27 cellular contexts compared by ENCODE assay signal in the genomic region with DNA sequence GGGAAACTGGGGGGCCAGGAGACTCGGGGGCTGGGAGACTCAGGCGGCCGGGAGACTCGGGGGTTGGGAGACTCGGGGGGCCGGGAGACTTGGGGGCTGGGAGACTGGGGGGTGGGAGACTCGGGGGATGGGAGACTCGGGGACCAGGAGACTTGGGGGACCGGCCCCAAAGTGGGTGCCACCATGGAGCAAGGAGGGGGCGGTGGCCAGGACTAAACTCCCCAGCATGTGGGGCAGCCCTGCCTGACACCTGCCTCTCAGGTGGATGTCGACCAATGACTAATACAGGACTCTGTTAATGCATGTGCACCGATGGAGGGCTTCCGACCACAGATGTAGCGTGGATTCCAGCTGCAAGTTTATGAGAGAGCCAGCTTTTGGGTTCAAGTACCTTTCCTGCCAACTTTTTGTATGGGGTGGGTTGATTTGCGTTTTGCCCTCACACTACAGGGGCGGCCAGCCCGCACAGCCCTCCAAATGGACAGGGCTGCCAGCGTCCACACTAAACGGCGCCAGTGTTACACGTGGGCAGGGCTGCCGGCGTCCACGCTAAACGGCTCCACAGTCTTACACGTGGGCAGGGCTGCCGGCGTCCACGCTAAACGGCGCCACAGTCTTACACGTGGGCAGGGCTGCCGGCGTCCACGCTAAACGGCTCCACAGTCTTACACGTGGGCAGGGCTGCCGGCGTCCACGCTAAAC.
DNase-seq lines count a peak whose midpoint lies in the region; ATAC-seq and TF ChIP-seq lines count a peak whose summit lies in the region.
"Had no signal": no experiment of that assay in that cellular context is flagged by ENCODE, and none has a peak within 500 bp of the region (broad histone marks: within the 10 kb centered on the region; RNA-seq: fewer than 3 reads in every experiment).

No MANE protein-coding gene starts in this region.

- H3K79me1 ChIP-seq in mesenchymal stem cell (replicated peaks; ENCODE audit: low read length, poor library complexity, severe bottlenecking): peaks cover 3% of the 10 kb centered on the region

- peak overlapping the region; percentile 32 for H4K8ac ChIP-seq in mesenchymal stem cell (ENCODE audit: low read length)

- H3K18ac ChIP-seq in mesenchymal stem cell (ENCODE audit: low read depth in 1 of 2, low read length in 2 of 2): no peak overlapping the region

- POLR2A ChIA-PET in activated naive CD8-positive, alpha-beta T cell treated with anti-CD3 and anti-CD28 coated beads, Interleukin-2, amount 10 ng/mL, durations not matched to agents 7 days and 5 days (lab: Charles Lee): no interaction called here

- TF ChIP-seq CTCF in chondrocyte (IDR thresholded peaks at IDR 0.05): no peak
- no peak for TF ChIP-seq CTCF in sigmoid colon (IDR thresholded peaks at IDR 0.05)

- H2BK5ac ChIP-seq in mesenchymal stem cell (ENCODE audit: low read depth, low read length, poor library complexity, severe bottlenecking): no peak overlapping the region

- no peaks in the 10 kb centered on the region for H3K27me3 Mint-ChIP-seq in activated naive CD8-positive, alpha-beta T cell treated with anti-CD3 and anti-CD28 coated beads, Interleukin-2, amount 10 ng/mL, durations not matched to agents 7 days and 5 days
- no peaks in the 10 kb centered on the region for H3K27me3 Mint-ChIP-seq in activated naive CD8-positive, alpha-beta T cell treated with anti-CD3 and anti-CD28 coated beads for 36 hours
- H3K27me3 Mint-ChIP-seq in chondrocyte (ENCODE audit: low read depth): no peaks in the 10 kb centered on the region
- H3K27me3 Mint-ChIP-seq: activated CD4-positive, alpha-beta T cell treated with anti-CD3 and anti-CD28 coated beads, Interleukin-2, amount 10 ng/mL, durations not matched to agents 7 days and 5 days had no signal

- H3K4me3 ChIP-seq in mesenchymal stem cell (ENCODE audit: insufficient read depth in 1 of 2, low read depth in 1 of 2, low read length in 2 of 2) (no peak overlapping the region), sigmoid colon (no peak overlapping the region)
- H3K4me3 ChIP-seq: body of pancreas had no signal

- H3K27ac ChIP-seq in mesenchymal stem cell (ENCODE audit: low read length, poor library complexity, severe bottlenecking) (no peak overlapping the region), sigmoid colon (no peak overlapping the region)
- H3K27ac ChIP-seq: body of pancreas, VCaP had no signal

- no peak overlapping the region for H3K4me3 Mint-ChIP-seq in activated naive CD8-positive, alpha-beta T cell treated with anti-CD3 and anti-CD28 coated beads, Interleukin-2, amount 10 ng/mL, durations not matched to agents 7 days and 5 days
- no peak overlapping the region for H3K4me3 Mint-ChIP-seq in activated naive CD8-positive, alpha-beta T cell treated with anti-CD3 and anti-CD28 coated beads for 36 hours
- H3K4me3 Mint-ChIP-seq in chondrocyte (ENCODE audit: unreplicated experiment): no peak overlapping the region
- H3K4me3 Mint-ChIP-seq: activated CD4-positive, alpha-beta T cell treated with anti-CD3 and anti-CD28 coated beads, Interleukin-2, amount 10 ng/mL, durations not matched to agents 7 days and 5 days; H9 had no signal

- H2BK15ac ChIP-seq in mesenchymal stem cell (ENCODE audit: low read depth, poor library complexity, severe bottlenecking): peak overlapping the region; percentile 94

- no peak overlapping the region for H3K4me2 ChIP-seq in mesenchymal stem cell (ENCODE audit: low read length, poor library complexity, severe bottlenecking)

- H3K36me3 ChIP-seq in mesenchymal stem cell (ENCODE audit: control insufficient read depth in 1 of 2, insufficient read depth in 2 of 2, low read depth in 1 of 2, low read length in 2 of 2): peaks cover 47 to 63% of the 10 kb centered on the region in 2 experiments
- H3K36me3 ChIP-seq in sigmoid colon: peaks cover 0 to 13% (median 0%) of the 10 kb centered on the region in 4 donors

- H3K27ac Mint-ChIP-seq in activated naive CD8-positive, alpha-beta T cell treated with anti-CD3 and anti-CD28 coated beads, Interleukin-2, amount 10 ng/mL, durations not matched to agents 7 days and 5 days: no peak overlapping the region
- H3K27ac Mint-ChIP-seq in activated naive CD8-positive, alpha-beta T cell treated with anti-CD3 and anti-CD28 coated beads for 36 hours: no peak overlapping the region
- H3K27ac Mint-ChIP-seq in chondrocyte (ENCODE audit: unreplicated experiment): no peak overlapping the region
- H3K27ac Mint-ChIP-seq: activated CD4-positive, alpha-beta T cell treated with anti-CD3 and anti-CD28 coated beads, Interleukin-2, amount 10 ng/mL, durations not matched to agents 7 days and 5 days; activated T-helper 2 cell treated with anti-CD3 and anti-CD28 coated beads, Interferon-gamma antibody, Interleukin-2, Interleukin-4, amounts not matched to agents 10 μg/mL and 5 μg/mL and 100 μg/mL, durations not matched to agents 14 hours and 24 hours and 36 hours had no signal

- H3K9ac ChIP-seq in mesenchymal stem cell (ENCODE audit: low read length): no peak overlapping the region

- intact Hi-C loops in sigmoid colon (cut with DNase I): no loop called here

- H3K9me3 Mint-ChIP-seq in activated naive CD8-positive, alpha-beta T cell treated with anti-CD3 and anti-CD28 coated beads, Interleukin-2, amount 10 ng/mL, durations not matched to agents 7 days and 5 days: peaks cover 2% of the 10 kb centered on the region
- peaks cover 4% of the 10 kb centered on the region for H3K9me3 Mint-ChIP-seq in activated naive CD8-positive, alpha-beta T cell treated with anti-CD3 and anti-CD28 coated beads for 36 hours
- H3K9me3 Mint-ChIP-seq in chondrocyte (ENCODE audit: low read depth): no peaks in the 10 kb centered on the region

- DNase-seq in activated naive CD8-positive, alpha-beta T cell treated with anti-CD3 and anti-CD28 coated beads, Interleukin-2, amount 10 ng/mL, durations not matched to agents 7 days and 5 days: peak; percentile 13
- no peak for DNase-seq in activated naive CD8-positive, alpha-beta T cell treated with anti-CD3 and anti-CD28 coated beads for 36 hours
- DNase-seq in chondrocyte (ENCODE audit: low spot score) (peak; percentile 69), mesenchymal stem cell (no peak), sigmoid colon (peak; percentile 60), LoVo (ENCODE audit: low spot score) (no peak), ecto neural progenitor cell (ENCODE audit: low spot score) (no peak), NK-92 (lab: John Stamatoyannopoulos, UW; ENCODE audit: unreplicated experiment) (no peak)
- DNase-seq: activated CD4-positive, alpha-beta T cell treated with anti-CD3 and anti-CD28 coated beads, Interleukin-2, amount 10 ng/mL, durations not matched to agents 7 days and 5 days; body of pancreas; C1 segment of cervical spinal cord; DMS79 treated with DMSO at 0.1 percent for 48 hours; effector CD8-positive, alpha-beta T cell; erythroblast; GF-D8; H9; IMR-90; kidney glomerular epithelial cell; NCI-H1092; NCI-H1694 treated with DMSO at 0.1 percent for 48 hours; NCI-H524; SIG-M5; stimulated activated CD4-positive, alpha-beta T cell treated with anti-CD3 and anti-CD28 coated beads, Interleukin-2, amount 100 ng/mL, for 24 hours; SW 1271; T-helper 9 cell had no signal

- H2AFZ ChIP-seq in mesenchymal stem cell (ENCODE audit: low read depth, low read length): no peak overlapping the region

- no peak overlapping the region for H2BK120ac ChIP-seq in mesenchymal stem cell (ENCODE audit: low read depth, low read length)

- no peak overlapping the region for H2AK5ac ChIP-seq in mesenchymal stem cell (ENCODE audit: low read length, severe bottlenecking)

- H3K4me1 ChIP-seq in mesenchymal stem cell (ENCODE audit: control insufficient read depth, insufficient read depth, low read depth, low read length): peaks cover 37% of the 10 kb centered on the region
- H3K4me1 ChIP-seq in sigmoid colon: peaks cover 0 to 38% (median 36%) of the 10 kb centered on the region in 4 donors

- no peak overlapping the region for H3K14ac ChIP-seq in mesenchymal stem cell (ENCODE audit: low read length in 2 of 2)

- no peak overlapping the region for H2BK12ac ChIP-seq in mesenchymal stem cell (ENCODE audit: low read length in 2 of 2)

- no peak overlapping the region for H3K23ac ChIP-seq in mesenchymal stem cell (ENCODE audit: low read length in 2 of 2)

- peaks cover 21% of the 10 kb centered on the region for H3K36me3 Mint-ChIP-seq in activated naive CD8-positive, alpha-beta T cell treated with anti-CD3 and anti-CD28 coated beads, Interleukin-2, amount 10 ng/mL, durations not matched to agents 7 days and 5 days
- peaks cover 30% of the 10 kb centered on the region for H3K36me3 Mint-ChIP-seq in activated naive CD8-positive, alpha-beta T cell treated with anti-CD3 and anti-CD28 coated beads for 36 hours
- peaks cover 16% of the 10 kb centered on the region for H3K36me3 Mint-ChIP-seq in chondrocyte (ENCODE audit: low read depth)

- H4K91ac ChIP-seq in mesenchymal stem cell (ENCODE audit: low read length): no peak overlapping the region

- no peak for ATAC-seq in activated naive CD8-positive, alpha-beta T cell treated with anti-CD3 and anti-CD28 coated beads, Interleukin-2, amount 10 ng/mL, durations not matched to agents 7 days and 5 days (ENCODE audit: low read depth)
- ATAC-seq: body of pancreas had no signal

- H3K4ac ChIP-seq in mesenchymal stem cell (ENCODE audit: low read depth in 1 of 2, low read length in 2 of 2): peak overlapping the region in 1 of 2 experiments; percentile 30

- H3K9me3 ChIP-seq in mesenchymal stem cell (ENCODE audit: control insufficient read depth, low read length) (no peaks in the 10 kb centered on the region), sigmoid colon (no peaks in the 10 kb centered on the region)
- H3K9me3 ChIP-seq: body of pancreas had no signal

- 99% methylated on average over 35 of the region's 40 CpGs for WGBS in mesenchymal stem cell
- WGBS in sigmoid colon, 2 donors: 96% methylated on average over 40 of the region's 40 CpGs

- peaks cover 30% of the 10 kb centered on the region for H3K4me1 Mint-ChIP-seq in activated naive CD8-positive, alpha-beta T cell treated with anti-CD3 and anti-CD28 coated beads, Interleukin-2, amount 10 ng/mL, durations not matched to agents 7 days and 5 days
- H3K4me1 Mint-ChIP-seq in activated naive CD8-positive, alpha-beta T cell treated with anti-CD3 and anti-CD28 coated beads for 36 hours: peaks cover 45% of the 10 kb centered on the region
- H3K4me1 Mint-ChIP-seq in chondrocyte (ENCODE audit: low read depth): peaks cover 62% of the 10 kb centered on the region

- TF ChIP-seq POLR2A in sigmoid colon (IDR thresholded peaks at IDR 0.05): no peak

- no peak for TF ChIP-seq EP300 in sigmoid colon (IDR thresholded peaks at IDR 0.05)

- H3K27me3 ChIP-seq in mesenchymal stem cell (ENCODE audit: control insufficient read depth in 1 of 2, insufficient read depth in 1 of 2, low read length in 2 of 2) (no peaks in the 10 kb centered on the region), sigmoid colon (no peaks in the 10 kb centered on the region)
- H3K27me3 ChIP-seq: body of pancreas had no signal

Comparison
In these comparisons a context has a peak if more than half of its experiments do, and no peak if none do; other contexts are left out.
1. DNase-seq: peak in activated naive CD8-positive, alpha-beta T cell treated with anti-CD3 and anti-CD28 coated beads, Interleukin-2, amount 10 ng/mL, durations not matched to agents 7 days and 5 days (single experiment), chondrocyte (single experiment) and sigmoid colon (single experiment); none in activated naive CD8-positive, alpha-beta T cell treated with anti-CD3 and anti-CD28 coated beads for 36 hours (single experiment), mesenchymal stem cell (single experiment), LoVo (single experiment), ecto neural progenitor cell (single experiment) and NK-92 (single experiment).